ENCODE assay signal across 27 cellular contexts in genomic region chrX:85114776-85115175, GRCh38.
DNase-seq lines count a peak whose midpoint lies in the region; ATAC-seq and TF ChIP-seq lines count a peak whose summit lies in the region.
"Had no signal": no experiment of that assay in that cellular context is flagged by ENCODE, and none has a peak within 500 bp of the region (broad histone marks: within the 10 kb centered on the region; RNA-seq: fewer than 3 reads in every experiment).

No MANE protein-coding gene starts in this region.

- DNase-seq in A673 (ENCODE audit: low spot score) (peak; percentile 17), GM06990 (ENCODE audit: extremely low read depth, insufficient read length) (no peak), PC-3 (peak; percentile 6), foreskin keratinocyte (no peak), KG1 (lab: John Stamatoyannopoulos, UW) (no peak)
- DNase-seq: activated CD4-positive, alpha-beta memory T cell treated with anti-CD3 and anti-CD28 coated beads for 36 hours; activated CD4-positive, alpha-beta T cell treated with anti-CD3 and anti-CD28 coated beads for 1 hour; activated CD8-positive, alpha-beta memory T cell treated with anti-CD3 and anti-CD28 coated beads, Interleukin-2, amount 50 U/mL, for 48 hours; activated naive CD4-positive, alpha-beta T cell treated with anti-CD3 and anti-CD28 coated beads, Interleukin-2, amount 10 ng/mL, durations not matched to agents 7 days and 5 days; adrenal gland; body of pancreas; cerebellar nuclear complex; DMS79 treated with DMSO at 0.1 percent for 48 hours; hippocampal formation; mucosa of descending colon; natural killer cell; NCI-H226; NCI-H774; OCI-M1; stimulated activated naive CD4-positive, alpha-beta T cell; T-helper 17 cell; upper lobe of left lung had no signal

- no peaks in the 10 kb centered on the region for H3K79me2 ChIP-seq in PC-3 (ENCODE audit: low read length)

- no peaks in the 10 kb centered on the region for H3K36me3 Mint-ChIP-seq in stimulated activated memory B cell treated with anti-CD40 and anti-IgM and Interleukin-4, amounts not matched to agents 10 μg/mL and 1 μg/mL and 100 μg/mL, for 72 hours
- H3K36me3 Mint-ChIP-seq: activated CD4-positive, alpha-beta memory T cell treated with anti-CD3 and anti-CD28 coated beads for 36 hours; activated naive CD4-positive, alpha-beta T cell treated with anti-CD3 and anti-CD28 coated beads, Interleukin-2, amount 10 ng/mL, durations not matched to agents 7 days and 5 days; natural killer cell had no signal

- H3K36me3 ChIP-seq in A673 (ENCODE audit: insufficient read depth, low read length, poor library complexity, severe bottlenecking) (no peaks in the 10 kb centered on the region), GM06990 (ENCODE audit: control insufficient read depth, insufficient read depth, low read length) (no peaks in the 10 kb centered on the region), PC-3 (ENCODE audit: low read depth, low read length) (no peaks in the 10 kb centered on the region)
- H3K36me3 ChIP-seq: adrenal gland; BLaER1 treated with 17β-estradiol and CSF1 and Interleukin-3, amounts not matched to agents 10 nM and 100 nM; upper lobe of left lung had no signal

- H3K9me2 ChIP-seq in PC-3 (replicated peaks; ENCODE audit: low read length) = no peaks in the 10 kb centered on the region

- peaks cover 7% of the 10 kb centered on the region for H3K4me1 Mint-ChIP-seq in stimulated activated memory B cell treated with anti-CD40 and anti-IgM and Interleukin-4, amounts not matched to agents 10 μg/mL and 1 μg/mL and 100 μg/mL, for 72 hours
- H3K4me1 Mint-ChIP-seq: activated naive CD4-positive, alpha-beta T cell treated with anti-CD3 and anti-CD28 coated beads, Interleukin-2, amount 10 ng/mL, durations not matched to agents 7 days and 5 days; natural killer cell; T-helper 17 cell had no signal

- TF ChIP-seq CTCF in A673 (conservative IDR thresholded peaks at IDR 0.05; ENCODE audit: low read depth, low read length) (peak; percentile 32; the same call in 1 of the 2 replicates), GM06990 (IDR thresholded peaks at IDR 0.05; ENCODE audit: insufficient read depth, low read length, poor library complexity, severe bottlenecking) (peak; percentile 1), PC-3 (conservative IDR thresholded peaks at IDR 0.05; ENCODE audit: low read depth, low read length) (no peak; the same call in 1 of the 2 replicates), foreskin keratinocyte (conservative IDR thresholded peaks at IDR 0.05) (peak; percentile 24)

- H3K9ac ChIP-seq in PC-3 (ENCODE audit: low read length) = no peak overlapping the region
- H3K9ac ChIP-seq: BLaER1 treated with 17β-estradiol and CSF1 and Interleukin-3, amounts not matched to agents 10 nM and 100 nM had no signal

- no peak overlapping the region for H3K27ac Mint-ChIP-seq in stimulated activated memory B cell treated with anti-CD40 and anti-IgM and Interleukin-4, amounts not matched to agents 10 μg/mL and 1 μg/mL and 100 μg/mL, for 72 hours
- H3K27ac Mint-ChIP-seq: activated CD4-positive, alpha-beta memory T cell treated with anti-CD3 and anti-CD28 coated beads for 36 hours; activated naive CD4-positive, alpha-beta T cell treated with anti-CD3 and anti-CD28 coated beads, Interleukin-2, amount 10 ng/mL, durations not matched to agents 7 days and 5 days; activated T-helper 1 cell treated with anti-CD3 and anti-CD28 coated beads, Interleukin-12 subunit alpha, Interleukin-12 subunit beta, Interleukin-2, Interleukin-4 antibody, amounts not matched to agents 30 ng/mL and 10 ng/mL and 1 ng/mL, durations not matched to agents 14 hours and 24 hours and 36 hours; natural killer cell; T-helper 17 cell had no signal

- BruUV-seq in A673 (replicated peaks; lab: Mats Ljungman, UMichigan) (no TSS peak), PC-3 (replicated peaks; lab: Mats Ljungman, UMichigan) (no TSS peak)

- no peak for ATAC-seq in PC-3
- no peak for ATAC-seq in foreskin keratinocyte
- no peak for ATAC-seq in stimulated activated memory B cell treated with anti-CD40 and anti-IgM and Interleukin-4, amounts not matched to agents 10 μg/mL and 1 μg/mL and 100 μg/mL, for 72 hours
- no peak for ATAC-seq in HG03139 (IDR thresholded peaks at IDR 0.05; ENCODE audit: unreplicated experiment)
- ATAC-seq: body of pancreas, mucosa of descending colon, natural killer cell, T-helper 17 cell had no signal

- H3F3A ChIP-seq in PC-3 (ENCODE audit: low read length, unreplicated experiment) = no peaks in the 10 kb centered on the region

- peaks cover 11% of the 10 kb centered on the region for H3K27me3 Mint-ChIP-seq in stimulated activated memory B cell treated with anti-CD40 and anti-IgM and Interleukin-4, amounts not matched to agents 10 μg/mL and 1 μg/mL and 100 μg/mL, for 72 hours
- H3K27me3 Mint-ChIP-seq: activated naive CD4-positive, alpha-beta T cell treated with anti-CD3 and anti-CD28 coated beads, Interleukin-2, amount 10 ng/mL, durations not matched to agents 7 days and 5 days; T-helper 17 cell had no signal

- no peaks in the 10 kb centered on the region for H3K9me3 Mint-ChIP-seq in stimulated activated memory B cell treated with anti-CD40 and anti-IgM and Interleukin-4, amounts not matched to agents 10 μg/mL and 1 μg/mL and 100 μg/mL, for 72 hours
- H3K9me3 Mint-ChIP-seq: activated CD4-positive, alpha-beta memory T cell treated with anti-CD3 and anti-CD28 coated beads for 36 hours; activated naive CD4-positive, alpha-beta T cell treated with anti-CD3 and anti-CD28 coated beads, Interleukin-2, amount 10 ng/mL, durations not matched to agents 7 days and 5 days; activated T-helper 1 cell treated with anti-CD3 and anti-CD28 coated beads, Interleukin-12 subunit alpha, Interleukin-12 subunit beta, Interleukin-2, Interleukin-4 antibody, amounts not matched to agents 30 ng/mL and 10 ng/mL and 1 ng/mL, durations not matched to agents 14 hours and 24 hours and 36 hours; natural killer cell had no signal

- no peak overlapping the region for H3K4me3 ChIP-seq in A673 (ENCODE audit: low read depth, low read length, poor library complexity, severe bottlenecking)
- no peak overlapping the region for H3K4me3 ChIP-seq in GM06990 (replicated peaks; ENCODE audit: low read depth, low read length)
- no peak overlapping the region for H3K4me3 ChIP-seq in PC-3 (ENCODE audit: low read length)
- H3K4me3 ChIP-seq: adrenal gland; BLaER1 treated with 17β-estradiol and CSF1 and Interleukin-3, amounts not matched to agents 10 nM and 100 nM; body of pancreas; mucosa of descending colon; SK-N-MC; upper lobe of left lung had no signal

- H3K27ac ChIP-seq in A673 (ENCODE audit: low read depth, low read length, poor library complexity, severe bottlenecking) = no peak overlapping the region
- no peak overlapping the region for H3K27ac ChIP-seq in PC-3 (ENCODE audit: low read length)
- no peak overlapping the region for H3K27ac ChIP-seq in foreskin keratinocyte
- H3K27ac ChIP-seq: adrenal gland; BLaER1 treated with 17β-estradiol and CSF1 and Interleukin-3, amounts not matched to agents 10 nM and 100 nM; body of pancreas; SK-N-MC; upper lobe of left lung had no signal

- POLR2A ChIA-PET in A673 (lab: Charles Lee; ENCODE audit: low non-redundant PET) (interaction anchor here (0.6 kb wide), 1 partner anchor 50 kb away, joined by 3 read pairs; no protein-coding TSS in a partner anchor), PC-3 (lab: Charles Lee; ENCODE audit: unreplicated experiment) (no interaction called here)

- CTCF ChIA-PET in A673 (lab: Charles Lee) = no interaction called here
- CTCF ChIA-PET in PC-3 (lab: Charles Lee) = no interaction called here

- no peak overlapping the region for H2AFZ ChIP-seq in PC-3 (ENCODE audit: low read length)

- H4K20me1 ChIP-seq in PC-3 (ENCODE audit: low read length) = no peaks in the 10 kb centered on the region
- H4K20me1 ChIP-seq: BLaER1 treated with 17β-estradiol and CSF1 and Interleukin-3, amounts not matched to agents 10 nM and 100 nM had no signal

- no peak overlapping the region for H3K4me3 Mint-ChIP-seq in stimulated activated memory B cell treated with anti-CD40 and anti-IgM and Interleukin-4, amounts not matched to agents 10 μg/mL and 1 μg/mL and 100 μg/mL, for 72 hours
- H3K4me3 Mint-ChIP-seq: activated CD4-positive, alpha-beta memory T cell treated with anti-CD3 and anti-CD28 coated beads for 36 hours; activated naive CD4-positive, alpha-beta T cell treated with anti-CD3 and anti-CD28 coated beads, Interleukin-2, amount 10 ng/mL, durations not matched to agents 7 days and 5 days; activated T-helper 1 cell treated with anti-CD3 and anti-CD28 coated beads, Interleukin-12 subunit alpha, Interleukin-12 subunit beta, Interleukin-2, Interleukin-4 antibody, amounts not matched to agents 30 ng/mL and 10 ng/mL and 1 ng/mL, durations not matched to agents 14 hours and 24 hours and 36 hours; natural killer cell; T-helper 17 cell had no signal

- no peak overlapping the region for H3K4me2 ChIP-seq in PC-3 (ENCODE audit: low read length)
- H3K4me2 ChIP-seq: BLaER1 treated with 17β-estradiol and CSF1 and Interleukin-3, amounts not matched to agents 10 nM and 100 nM had no signal

- intact Hi-C loops in A673 (cut with micrococcal nuclease; ENCODE audit: unreplicated experiment) (no loop called here), PC-3 (cut with micrococcal nuclease) (no loop called here)

- H3K4me1 ChIP-seq in A673 (ENCODE audit: insufficient read depth, low read length, poor library complexity, severe bottlenecking) (no peaks in the 10 kb centered on the region), PC-3 (ENCODE audit: insufficient read depth, low read length) (no peaks in the 10 kb centered on the region), foreskin keratinocyte (no peaks in the 10 kb centered on the region)
- H3K4me1 ChIP-seq: adrenal gland; BLaER1 treated with 17β-estradiol and CSF1 and Interleukin-3, amounts not matched to agents 10 nM and 100 nM; body of pancreas; upper lobe of left lung had no signal

- no peaks in the 10 kb centered on the region for H3K27me3 ChIP-seq in A673 (replicated peaks; ENCODE audit: insufficient read depth, low read depth, low read length, poor library complexity)
- H3K27me3 ChIP-seq in GM06990 (replicated peaks; ENCODE audit: control insufficient read depth, insufficient read depth, low read length) = no peaks in the 10 kb centered on the region
- no peaks in the 10 kb centered on the region for H3K27me3 ChIP-seq in PC-3 (ENCODE audit: low read length)
- H3K27me3 ChIP-seq in foreskin keratinocyte = no peaks in the 10 kb centered on the region
- H3K27me3 ChIP-seq: body of pancreas, upper lobe of left lung had no signal

- H3K9me3 ChIP-seq in A673 (ENCODE audit: low read depth, low read length, poor library complexity, severe bottlenecking) (no peaks in the 10 kb centered on the region), PC-3 (ENCODE audit: low read length) (no peaks in the 10 kb centered on the region)
- H3K9me3 ChIP-seq: adrenal gland; BLaER1 treated with 17β-estradiol and CSF1 and Interleukin-3, amounts not matched to agents 10 nM and 100 nM; body of pancreas; mucosa of descending colon; upper lobe of left lung had no signal

Comparison
In these comparisons a context has a peak if more than half of its experiments do, and no peak if none do; other contexts are left out.
1. DNase-seq: peak in A673 (single experiment) and PC-3 (single experiment); none in GM06990 (single experiment), foreskin keratinocyte (0 of 2) and KG1 (single experiment).